In the genomic region with DNA sequence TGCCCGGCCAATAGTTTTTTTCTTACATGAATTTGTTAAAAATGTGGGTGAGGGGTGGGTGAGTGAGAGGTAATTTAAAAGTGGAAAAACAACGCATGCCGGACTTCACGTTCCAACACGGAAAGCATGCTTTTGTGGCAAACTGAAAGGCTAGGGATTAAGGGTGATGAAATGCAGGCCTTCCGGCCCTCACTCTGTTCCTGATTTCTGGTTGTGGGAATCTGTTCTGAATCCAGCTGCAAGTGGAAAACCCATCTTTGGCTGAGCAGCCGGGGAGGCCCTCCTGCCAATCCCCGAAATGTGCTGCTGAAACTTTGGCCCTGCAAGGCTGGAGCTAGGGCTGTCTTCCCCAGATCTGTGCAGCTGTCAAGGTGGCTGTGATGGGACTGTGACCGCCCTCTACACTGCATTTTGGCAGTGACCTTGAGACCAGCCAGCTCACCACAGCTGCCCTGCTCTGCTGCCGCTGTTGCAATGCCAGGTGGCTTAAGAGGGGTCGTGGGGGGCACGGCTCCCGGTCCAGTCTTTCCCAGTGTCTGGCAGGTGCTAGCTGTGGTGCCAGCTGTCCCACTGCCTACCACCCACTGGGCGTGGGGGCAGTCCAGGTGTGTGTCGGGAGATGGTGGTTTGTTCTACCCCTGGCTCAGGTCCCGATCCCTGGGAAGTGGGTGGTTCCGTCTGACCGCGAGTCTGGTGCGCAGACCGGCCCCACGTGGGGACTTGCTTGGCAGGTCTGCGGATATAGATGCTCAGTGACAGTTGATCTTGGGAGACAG, we compare ENCODE assay signal across 8 cellular contexts. TPM values are rescaled to one million over a fixed set of nuclear protein-coding genes. Genes with fewer than 3 reads are reported as not detected.
DNase-seq lines count a peak whose midpoint lies in the region; ATAC-seq, FAIRE-seq and TF ChIP-seq lines count a peak whose summit lies in the region.

No MANE protein-coding gene starts in this region.

- TF ChIP-seq CTCF in glutamatergic neuron (IDR thresholded peaks at IDR 0.05; ENCODE audit: partially characterized antibody, unreplicated experiment) (no peak), pancreas (IDR thresholded peaks at IDR 0.05) (no peak)

- intact Hi-C loops in Right ventricle myocardium inferior (cut with DNase I) (loop anchor here (5.0 kb wide), 1 partner anchor 37 kb away; the partner anchor contains the start of gene TET1), cardiac septum (cut with DNase I) (loop anchor here (5.0 kb wide), 1 partner anchor 37 kb away; the partner anchor contains the start of gene TET1), pancreas (cut with DNase I) (no loop called here)

- H3K36me3 ChIP-seq in pancreas = no peaks in the 10 kb centered on the region

- H3K27ac Mint-ChIP-seq in glutamatergic neuron (ENCODE audit: unreplicated experiment) = peak overlapping the region; percentile 97

- H3K4me1 ChIP-seq in pancreas = peaks cover 0 to 14% (median 11%) of the 10 kb centered on the region in 3 donors

- no peaks in the 10 kb centered on the region for H3K9me3 ChIP-seq in pancreas

- peaks cover 6% of the 10 kb centered on the region for H3K9me3 Mint-ChIP-seq in glutamatergic neuron (ENCODE audit: unreplicated experiment)

- H3K36me3 Mint-ChIP-seq in glutamatergic neuron (ENCODE audit: unreplicated experiment) = no peaks in the 10 kb centered on the region

- no peak for FAIRE-seq in pancreas (lab: Jason Lieb, UNC)
- FAIRE-seq in HTR-8/SVneo (lab: Jason Lieb, UNC) = no peak

- H3K4me3 Mint-ChIP-seq in glutamatergic neuron (ENCODE audit: unreplicated experiment) = peak overlapping the region; percentile 87

- H3K27ac ChIP-seq in pancreas = peak overlapping the region in 2 of 4 donors; percentile 8 to 60

- DNase-seq in Right ventricle myocardium inferior (ENCODE audit: missing footprints) (no peak), cardiac septum (ENCODE audit: low spot score) (no peak), glutamatergic neuron (peak; percentile 28), pancreas (peak; percentile 16 to 63 (median 36)), RPMI8226 (no peak), HTR-8/SVneo (ENCODE audit: insufficient read length, low spot score) (no peak)

- peak overlapping the region; percentile 25 to 56 (median 36) for H3K4me3 ChIP-seq in pancreas

- H3K27me3 Mint-ChIP-seq in glutamatergic neuron (ENCODE audit: unreplicated experiment) = peaks cover 9% of the 10 kb centered on the region

- H3K27me3 ChIP-seq in pancreas = no peaks in the 10 kb centered on the region

- peaks cover 31% of the 10 kb centered on the region for H3K4me1 Mint-ChIP-seq in glutamatergic neuron (ENCODE audit: low read depth, unreplicated experiment)

- ATAC-seq in Right ventricle myocardium inferior (peak; percentile 44), SK-N-SH treated with all-trans-retinoic acid at 6 μM for 48 hours (peak; percentile 8), pancreas (peak; percentile 49 to 73 (median 64)), GM18907 (IDR thresholded peaks at IDR 0.05; ENCODE audit: unreplicated experiment) (no peak)

- WGBS in pancreas, 2 donors = 30 to 32% methylated on average over 23 of the region's 23 CpGs

TF ChIP-seq in SK-N-SH treated with all-trans-retinoic acid at 6 μM for 48 hours, 23 proteins besides CTCF, POLR2A, EP300 and RAD21:
- TF ChIP-seq ZFP30 (CRISPR knock-in tag; IDR thresholded peaks at IDR 0.05) (no peak), ZNF565 (CRISPR knock-in tag; conservative IDR thresholded peaks at IDR 0.05; ENCODE audit: low read depth) (no peak), CSDC2 (CRISPR knock-in tag; IDR thresholded peaks at IDR 0.05) (no peak), SNAI2 (CRISPR knock-in tag; IDR thresholded peaks at IDR 0.05) (no peak), OSR1 (CRISPR knock-in tag; IDR thresholded peaks at IDR 0.05) (no peak), TCF4 (CRISPR knock-in tag; IDR thresholded peaks at IDR 0.05; ENCODE audit: borderline replicate concordance) (no peak), ZNF70 (CRISPR knock-in tag; IDR thresholded peaks at IDR 0.05) (no peak), ZFP3 (CRISPR knock-in tag; IDR thresholded peaks at IDR 0.05) (no peak), PPARA (CRISPR knock-in tag; IDR thresholded peaks at IDR 0.05; ENCODE audit: borderline replicate concordance) (no peak), RARB (CRISPR knock-in tag; IDR thresholded peaks at IDR 0.05) (no peak), ZC3H10 (CRISPR knock-in tag; IDR thresholded peaks at IDR 0.05) (no peak), ESRRG (CRISPR knock-in tag; IDR thresholded peaks at IDR 0.05) (no peak)
- TF ChIP-seq, protein P1, sequence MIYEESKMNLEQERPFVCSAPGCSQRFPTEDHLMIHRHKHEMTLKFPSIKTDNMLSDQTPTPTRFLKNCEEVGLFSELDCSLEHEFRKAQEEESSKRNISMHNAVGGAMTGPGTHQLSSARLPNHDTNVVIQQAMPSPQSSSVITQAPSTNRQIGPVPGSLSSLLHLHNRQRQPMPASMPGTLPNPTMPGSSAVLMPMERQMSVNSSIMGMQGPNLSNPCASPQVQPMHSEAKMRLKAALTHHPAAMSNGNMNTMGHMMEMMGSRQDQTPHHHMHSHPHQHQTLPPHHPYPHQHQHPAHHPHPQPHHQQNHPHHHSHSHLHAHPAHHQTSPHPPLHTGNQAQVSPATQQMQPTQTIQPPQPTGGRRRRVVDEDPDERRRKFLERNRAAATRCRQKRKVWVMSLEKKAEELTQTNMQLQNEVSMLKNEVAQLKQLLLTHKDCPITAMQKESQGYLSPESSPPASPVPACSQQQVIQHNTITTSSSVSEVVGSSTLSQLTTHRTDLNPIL (CRISPR knock-in tag; IDR thresholded peaks at IDR 0.05; ENCODE audit: low read depth) = no peak
- TF ChIP-seq, protein P2, sequence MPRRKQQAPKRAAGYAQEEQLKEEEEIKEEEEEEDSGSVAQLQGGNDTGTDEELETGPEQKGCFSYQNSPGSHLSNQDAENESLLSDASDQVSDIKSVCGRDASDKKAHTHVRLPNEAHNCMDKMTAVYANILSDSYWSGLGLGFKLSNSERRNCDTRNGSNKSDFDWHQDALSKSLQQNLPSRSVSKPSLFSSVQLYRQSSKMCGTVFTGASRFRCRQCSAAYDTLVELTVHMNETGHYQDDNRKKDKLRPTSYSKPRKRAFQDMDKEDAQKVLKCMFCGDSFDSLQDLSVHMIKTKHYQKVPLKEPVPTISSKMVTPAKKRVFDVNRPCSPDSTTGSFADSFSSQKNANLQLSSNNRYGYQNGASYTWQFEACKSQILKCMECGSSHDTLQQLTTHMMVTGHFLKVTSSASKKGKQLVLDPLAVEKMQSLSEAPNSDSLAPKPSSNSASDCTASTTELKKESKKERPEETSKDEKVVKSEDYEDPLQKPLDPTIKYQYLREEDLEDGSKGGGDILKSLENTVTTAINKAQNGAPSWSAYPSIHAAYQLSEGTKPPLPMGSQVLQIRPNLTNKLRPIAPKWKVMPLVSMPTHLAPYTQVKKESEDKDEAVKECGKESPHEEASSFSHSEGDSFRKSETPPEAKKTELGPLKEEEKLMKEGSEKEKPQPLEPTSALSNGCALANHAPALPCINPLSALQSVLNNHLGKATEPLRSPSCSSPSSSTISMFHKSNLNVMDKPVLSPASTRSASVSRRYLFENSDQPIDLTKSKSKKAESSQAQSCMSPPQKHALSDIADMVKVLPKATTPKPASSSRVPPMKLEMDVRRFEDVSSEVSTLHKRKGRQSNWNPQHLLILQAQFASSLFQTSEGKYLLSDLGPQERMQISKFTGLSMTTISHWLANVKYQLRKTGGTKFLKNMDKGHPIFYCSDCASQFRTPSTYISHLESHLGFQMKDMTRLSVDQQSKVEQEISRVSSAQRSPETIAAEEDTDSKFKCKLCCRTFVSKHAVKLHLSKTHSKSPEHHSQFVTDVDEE (CRISPR knock-in tag; IDR thresholded peaks at IDR 0.05) = no peak

RNA-seq across cellular contexts. Expression of gene TET1, which starts 39.0 kb away (rescaled TPM):
- total RNA-seq in Right ventricle myocardium inferior = 3.1 TPM
- total RNA-seq in cardiac septum = 1.2 TPM
- 31.6 TPM for total RNA-seq in glutamatergic neuron (ENCODE audit: unreplicated experiment)
- total RNA-seq in pancreas = 1 to 10 TPM in 3 of 6 donors, under 1 TPM in 3; 0.57 to 1.6 (median 0.91) TPM
- polyA plus RNA-seq in pancreas = under 1 TPM; 0.11 to 0.12 TPM

Comparison
In these comparisons a context has a peak if more than half of its experiments do, and no peak if none do; other contexts are left out.
1. DNase-seq: peak in glutamatergic neuron (single experiment) and pancreas (6 of 6); none in Right ventricle myocardium inferior (single experiment), cardiac septum (single experiment), RPMI8226 (single experiment) and HTR-8/SVneo (single experiment).
2. intact Hi-C loops: an anchor here in Right ventricle myocardium inferior (5.0 kb wide) and cardiac septum (5.0 kb wide); none called in pancreas.